ENCODE assay signal across 9 cellular contexts in genomic region chr10:14478639-14479038, GRCh38.
DNase-seq lines count a peak whose midpoint lies in the region; ATAC-seq, FAIRE-seq and TF ChIP-seq lines count a peak whose summit lies in the region.
"Had no signal": no experiment of that assay in that cellular context is flagged by ENCODE, and none has a peak within 500 bp of the region (broad histone marks: within the 10 kb centered on the region; RNA-seq: fewer than 3 reads in every experiment).

No MANE protein-coding gene starts in this region.

- TF ChIP-seq CTCF in A673 (conservative IDR thresholded peaks at IDR 0.05; ENCODE audit: low read depth, low read length) (peak; percentile 83), GM12865 (IDR thresholded peaks at IDR 0.05; ENCODE audit: insufficient read depth, low read depth, low read length, missing control alignments) (peak; percentile 43), GM12878 (IDR thresholded peaks at IDR 0.05 in 2 of 3, conservative IDR thresholded peaks at IDR 0.05 in 1 of 3; ENCODE audit: control insufficient read depth in 2 of 3, extremely low read depth in 1 of 3, insufficient read depth in 1 of 3, low read depth in 3 of 3, low read length in 3 of 3) (peak; percentile 45 to 64 (median 56); a peak in 5 of 6 replicates), stomach (IDR thresholded peaks at IDR 0.05) (peak in 2 of 7 experiments; percentile 17 to 32)

- no peaks in the 10 kb centered on the region for H3K79me2 ChIP-seq in GM12878 (ENCODE audit: control insufficient read depth, insufficient read depth, low read length)

- H3K36me3 ChIP-seq in A673 (ENCODE audit: insufficient read depth, low read length, poor library complexity, severe bottlenecking) (no peaks in the 10 kb centered on the region), GM12878 (ENCODE audit: control insufficient read depth in 2 of 2, insufficient read depth in 2 of 2, low read length in 1 of 2) (no peaks in the 10 kb centered on the region), stomach (no peaks in the 10 kb centered on the region)

- POLR2A ChIA-PET in A673 (lab: Charles Lee; ENCODE audit: low non-redundant PET), result no interaction called here
- POLR2A ChIA-PET in GM12878 (lab: Charles Lee), result interaction anchor here (0.6 kb wide), 1 partner anchor 282 kb away, joined by 3 read pairs; no protein-coding TSS in a partner anchor

- H3K4me1 ChIP-seq in A673 (ENCODE audit: insufficient read depth, low read length, poor library complexity, severe bottlenecking), result peaks cover 4% of the 10 kb centered on the region
- H3K4me1 ChIP-seq in GM12878 (ENCODE audit: control insufficient read depth, insufficient read depth, low read length), result no peaks in the 10 kb centered on the region
- H3K4me1 ChIP-seq in stomach, result peaks cover 0 to 4% (median 0%) of the 10 kb centered on the region in 4 donors

- H3K4me3 ChIP-seq in A673 (ENCODE audit: low read depth, low read length, poor library complexity, severe bottlenecking), result no peak overlapping the region
- H3K4me3 ChIP-seq in GM12865 (ENCODE audit: low read depth, low read length), result no peak overlapping the region
- no peak overlapping the region for H3K4me3 ChIP-seq in GM12878
- no peak overlapping the region for H3K4me3 ChIP-seq in stomach

- no peak overlapping the region for H3K9ac ChIP-seq in GM12878 (ENCODE audit: control insufficient read depth, insufficient read depth, low read length)

- H4K20me1 ChIP-seq in GM12878 (ENCODE audit: control insufficient read depth, insufficient read depth), result no peaks in the 10 kb centered on the region

- TF ChIP-seq POLR2A in GM12878 (IDR thresholded peaks at IDR 0.05; ENCODE audit: low read depth, low read length), result no peak
- TF ChIP-seq POLR2A in stomach (IDR thresholded peaks at IDR 0.05), result no peak

- intact Hi-C loops in A673 (cut with micrococcal nuclease; ENCODE audit: unreplicated experiment), result loop anchor here (1.0 to 10.0 kb wide), 5 partner anchors 94 to 864 kb away; no protein-coding TSS in a partner anchor
- intact Hi-C loops in GM12878 (cut with micrococcal nuclease; ENCODE audit: unreplicated experiment), result loop anchor here (1.0 kb wide), 1 partner anchor 281 kb away; no protein-coding TSS in a partner anchor
- intact Hi-C loops in stomach (cut with DNase I; ENCODE audit: low total_unique reads), result loop anchor here (5.0 to 10.0 kb wide), 2 partner anchors 284 to 691 kb away; no protein-coding TSS in a partner anchor

- no peak overlapping the region for H3K4me2 ChIP-seq in GM12878 (ENCODE audit: control insufficient read depth, insufficient read depth)

- DNase-seq in A673 (ENCODE audit: low spot score), result peak; percentile 87
- peak; percentile 37 for DNase-seq in GM12865 (ENCODE audit: low read depth)
- DNase-seq in NCI-H2196 treated with DMSO at 0.1 percent for 48 hours (lab: John Stamatoyannopoulos, UW; ENCODE audit: unreplicated experiment), result peak; percentile 23
- DNase-seq in GM12878 (ENCODE audit: low read depth, low spot score), result no peak
- DNase-seq in inferior parietal cortex (ENCODE audit: extremely low spot score), result peak; percentile 91
- peak; percentile 49 for DNase-seq in stomach

- SMC1A ChIA-PET in GM12878 (lab: Charles Lee; ENCODE audit: uncharacterized antibody, unreplicated experiment), result interaction anchor here (7.4 kb wide), 1 partner anchor 280 kb away, joined by 52 read pairs; no protein-coding TSS in a partner anchor

- 0% methylated on average over 2 of the region's 2 CpGs for WGBS in GM12878 (ENCODE audit: insufficient coverage, insufficient replicate concordance, low lambda C conversion rate, missing lambda C conversion rate)
- 10 to 18% (median 11%) methylated on average over 2 of the region's 2 CpGs for WGBS in stomach, 5 donors

- no peak overlapping the region for H2AFZ ChIP-seq in GM12878 (ENCODE audit: control insufficient read depth, low read depth, low read length)

- CTCF ChIA-PET in A673 (lab: Charles Lee), result interaction anchor here (0.9 to 1.7 kb wide), 6 partner anchors 278 to 692 kb away, joined by 3 to 17 read pairs (median 4); no protein-coding TSS in a partner anchor
- CTCF ChIA-PET in GM12878 (lab: Yijun Ruan, JAX), result interaction anchor here (0.6 to 6.0 kb wide), 6 partner anchors 15 to 695 kb away, joined by 3 to 63 read pairs (median 3); no protein-coding TSS in a partner anchor

- in situ Hi-C loops in GM12878 (cut with MboI), result no loop called here

- no peak for FAIRE-seq in GM12878 (lab: Jason Lieb, UNC)
- FAIRE-seq: endometrium had no signal

- TF ChIP-seq EP300 in GM12878 (IDR thresholded peaks at IDR 0.05; ENCODE audit: borderline replicate concordance in 1 of 2, control insufficient read depth in 1 of 2, low read depth in 2 of 2, low read length in 2 of 2) (no peak), stomach (IDR thresholded peaks at IDR 0.05) (no peak)

- no peaks in the 10 kb centered on the region for H3K9me3 ChIP-seq in A673 (ENCODE audit: low read depth, low read length, poor library complexity, severe bottlenecking)
- H3K9me3 ChIP-seq in GM12878 (replicated peaks; ENCODE audit: control insufficient read depth, insufficient read depth, low read length), result no peaks in the 10 kb centered on the region
- H3K9me3 ChIP-seq in stomach, result no peaks in the 10 kb centered on the region

- H3K27me3 ChIP-seq in A673 (replicated peaks; ENCODE audit: insufficient read depth, low read depth, low read length, poor library complexity) (no peaks in the 10 kb centered on the region), GM12878 (replicated peaks in 1 of 2; ENCODE audit: control insufficient read depth in 2 of 2, insufficient read depth in 2 of 2, low read length in 1 of 2) (peaks cover 0 to 2% of the 10 kb centered on the region in 2 experiments; a peak in 1 of 4 replicates), stomach (no peaks in the 10 kb centered on the region)

- H3K27ac ChIP-seq in A673 (ENCODE audit: low read depth, low read length, poor library complexity, severe bottlenecking) (no peak overlapping the region), GM12878 (ENCODE audit: control insufficient read depth, insufficient read depth) (no peak overlapping the region), stomach (no peak overlapping the region)

- peak; percentile 63 for TF ChIP-seq RAD21 in GM12878 (IDR thresholded peaks at IDR 0.05; ENCODE audit: insufficient read depth, low read depth, low read length)

- ATAC-seq in GM12878 (peak; percentile 69), HG03280 (IDR thresholded peaks at IDR 0.05; ENCODE audit: unreplicated experiment) (no peak), HG02623 (IDR thresholded peaks at IDR 0.05; ENCODE audit: unreplicated experiment) (no peak)

- BruUV-seq in A673 (replicated peaks; lab: Mats Ljungman, UMichigan) (no TSS peak), GM12878 (replicated peaks; lab: Mats Ljungman, UMichigan) (no TSS peak)

- RAD21 ChIA-PET in GM12878 (lab: Charles Lee; ENCODE audit: unreplicated experiment), result interaction anchor here (1.0 to 4.5 kb wide), 3 partner anchors 278 to 283 kb away, joined by 4 to 27 read pairs (median 4); no protein-coding TSS in a partner anchor

TF ChIP-seq in GM12878, 131 proteins besides CTCF, POLR2A, EP300 and RAD21:
- TF ChIP-seq YY1 (IDR thresholded peaks at IDR 0.05; ENCODE audit: low read depth, low read length) (0 out of 2 replicates have a peak, but pooled peaks have one; percentile 25), SMC3 (IDR thresholded peaks at IDR 0.05; ENCODE audit: borderline replicate concordance, low read length) (peak; percentile 71), EED (IDR thresholded peaks at IDR 0.05; ENCODE audit: low read depth) (no peak)
TF ChIP-seq in GM12878: peak in this region for 2.
